In genomic region chr11:66268953-66269906, GRCh38 we compare ENCODE assay signal across 1 cellular context.
TF ChIP-seq lines count a peak whose summit lies in the region.

No MANE protein-coding gene starts in this region.

TF ChIP-seq in IMR-90, 13 proteins besides CTCF, POLR2A, EP300 and RAD21:
- 0 out of 2 replicates have a peak, but pooled peaks have one; percentile 42 for TF ChIP-seq MXI1 (IDR thresholded peaks at IDR 0.05; ENCODE audit: borderline replicate concordance, low read depth, low read length)
- no peak for TF ChIP-seq NFE2L2 (IDR thresholded peaks at IDR 0.05; ENCODE audit: low read depth, low read length)
TF ChIP-seq in IMR-90: peak in this region for 1.
